In the genomic region with DNA sequence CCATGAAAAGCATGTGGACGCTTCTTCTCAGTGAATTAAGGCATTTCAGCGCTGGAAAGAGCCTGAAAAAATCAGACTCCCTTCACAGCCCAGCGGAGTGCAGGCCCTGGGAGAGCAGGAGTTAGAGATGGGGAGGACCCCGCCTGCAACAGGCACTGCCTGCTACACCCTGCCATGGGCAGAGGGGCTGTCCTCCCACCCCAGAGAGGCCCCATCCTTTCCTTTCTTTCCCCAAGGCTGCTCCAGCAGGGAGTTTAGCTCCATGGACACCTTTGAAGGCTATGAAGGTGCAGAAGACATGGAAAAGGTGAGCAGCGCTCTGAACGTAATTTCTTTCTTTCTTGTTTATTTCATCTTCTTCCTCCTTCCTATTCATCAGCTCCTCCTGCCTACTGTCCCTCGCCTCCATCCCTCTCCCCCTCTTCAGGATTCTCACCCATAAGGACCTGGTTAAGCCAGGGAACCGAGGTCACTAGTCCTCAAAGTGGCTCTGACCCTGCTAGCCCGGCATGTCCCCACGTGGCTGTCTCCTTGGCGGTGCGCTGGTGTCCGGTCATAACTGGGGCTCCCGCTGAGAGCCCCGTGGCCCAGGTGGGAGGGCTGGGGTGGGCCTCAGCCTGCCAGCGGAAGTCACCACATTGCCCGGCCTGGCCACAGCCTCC, we compare ENCODE assay signal across 1 cellular context.
TF ChIP-seq lines count a peak whose summit lies in the region.

No MANE protein-coding gene starts in this region.

TF ChIP-seq in GM23338, 12 proteins besides CTCF, POLR2A, EP300 and RAD21 (continued from another document):
- TF ChIP-seq, protein P1, sequence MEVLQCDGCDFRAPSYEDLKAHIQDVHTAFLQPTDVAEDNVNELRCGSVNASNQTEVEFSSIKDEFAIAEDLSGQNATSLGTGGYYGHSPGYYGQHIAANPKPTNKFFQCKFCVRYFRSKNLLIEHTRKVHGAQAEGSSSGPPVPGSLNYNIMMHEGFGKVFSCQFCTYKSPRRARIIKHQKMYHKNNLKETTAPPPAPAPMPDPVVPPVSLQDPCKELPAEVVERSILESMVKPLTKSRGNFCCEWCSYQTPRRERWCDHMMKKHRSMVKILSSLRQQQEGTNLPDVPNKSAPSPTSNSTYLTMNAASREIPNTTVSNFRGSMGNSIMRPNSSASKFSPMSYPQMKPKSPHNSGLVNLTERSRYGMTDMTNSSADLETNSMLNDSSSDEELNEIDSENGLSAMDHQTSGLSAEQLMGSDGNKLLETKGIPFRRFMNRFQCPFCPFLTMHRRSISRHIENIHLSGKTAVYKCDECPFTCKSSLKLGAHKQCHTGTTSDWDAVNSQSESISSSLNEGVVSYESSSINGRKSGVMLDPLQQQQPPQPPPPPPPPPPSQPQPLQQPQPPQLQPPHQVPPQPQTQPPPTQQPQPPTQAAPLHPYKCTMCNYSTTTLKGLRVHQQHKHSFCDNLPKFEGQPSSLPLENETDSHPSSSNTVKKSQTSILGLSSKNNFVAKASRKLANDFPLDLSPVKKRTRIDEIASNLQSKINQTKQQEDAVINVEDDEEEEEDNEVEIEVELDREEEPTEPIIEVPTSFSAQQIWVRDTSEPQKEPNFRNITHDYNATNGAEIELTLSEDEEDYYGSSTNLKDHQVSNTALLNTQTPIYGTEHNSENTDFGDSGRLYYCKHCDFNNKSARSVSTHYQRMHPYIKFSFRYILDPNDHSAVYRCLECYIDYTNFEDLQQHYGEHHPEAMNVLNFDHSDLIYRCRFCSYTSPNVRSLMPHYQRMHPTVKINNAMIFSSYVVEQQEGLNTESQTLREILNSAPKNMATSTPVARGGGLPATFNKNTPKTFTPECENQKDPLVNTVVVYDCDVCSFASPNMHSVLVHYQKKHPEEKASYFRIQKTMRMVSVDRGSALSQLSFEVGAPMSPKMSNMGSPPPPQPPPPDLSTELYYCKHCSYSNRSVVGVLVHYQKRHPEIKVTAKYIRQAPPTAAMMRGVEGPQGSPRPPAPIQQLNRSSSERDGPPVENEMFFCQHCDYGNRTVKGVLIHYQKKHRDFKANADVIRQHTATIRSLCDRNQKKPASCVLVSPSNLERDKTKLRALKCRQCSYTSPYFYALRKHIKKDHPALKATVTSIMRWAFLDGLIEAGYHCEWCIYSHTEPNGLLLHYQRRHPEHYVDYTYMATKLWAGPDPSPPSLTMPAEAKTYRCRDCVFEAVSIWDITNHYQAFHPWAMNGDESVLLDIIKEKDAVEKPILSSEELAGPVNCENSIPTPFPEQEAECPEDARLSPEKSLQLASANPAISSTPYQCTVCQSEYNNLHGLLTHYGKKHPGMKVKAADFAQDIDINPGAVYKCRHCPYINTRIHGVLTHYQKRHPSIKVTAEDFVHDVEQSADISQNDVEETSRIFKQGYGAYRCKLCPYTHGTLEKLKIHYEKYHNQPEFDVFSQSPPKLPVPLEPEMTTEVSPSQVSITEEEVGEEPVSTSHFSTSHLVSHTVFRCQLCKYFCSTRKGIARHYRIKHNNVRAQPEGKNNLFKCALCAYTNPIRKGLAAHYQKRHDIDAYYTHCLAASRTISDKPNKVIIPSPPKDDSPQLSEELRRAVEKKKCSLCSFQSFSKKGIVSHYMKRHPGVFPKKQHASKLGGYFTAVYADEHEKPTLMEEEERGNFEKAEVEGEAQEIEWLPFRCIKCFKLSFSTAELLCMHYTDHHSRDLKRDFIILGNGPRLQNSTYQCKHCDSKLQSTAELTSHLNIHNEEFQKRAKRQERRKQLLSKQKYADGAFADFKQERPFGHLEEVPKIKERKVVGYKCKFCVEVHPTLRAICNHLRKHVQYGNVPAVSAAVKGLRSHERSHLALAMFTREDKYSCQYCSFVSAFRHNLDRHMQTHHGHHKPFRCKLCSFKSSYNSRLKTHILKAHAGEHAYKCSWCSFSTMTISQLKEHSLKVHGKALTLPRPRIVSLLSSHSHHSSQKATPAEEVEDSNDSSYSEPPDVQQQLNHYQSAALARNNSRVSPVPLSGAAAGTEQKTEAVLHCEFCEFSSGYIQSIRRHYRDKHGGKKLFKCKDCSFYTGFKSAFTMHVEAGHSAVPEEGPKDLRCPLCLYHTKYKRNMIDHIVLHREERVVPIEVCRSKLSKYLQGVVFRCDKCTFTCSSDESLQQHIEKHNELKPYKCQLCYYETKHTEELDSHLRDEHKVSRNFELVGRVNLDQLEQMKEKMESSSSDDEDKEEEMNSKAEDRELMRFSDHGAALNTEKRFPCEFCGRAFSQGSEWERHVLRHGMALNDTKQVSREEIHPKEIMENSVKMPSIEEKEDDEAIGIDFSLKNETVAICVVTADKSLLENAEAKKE (CRISPR knock-in tag; IDR thresholded peaks at IDR 0.05), result no peak
- TF ChIP-seq ZNF114 (CRISPR knock-in tag; IDR thresholded peaks at IDR 0.05), result no peak
- TF ChIP-seq, protein P2, sequence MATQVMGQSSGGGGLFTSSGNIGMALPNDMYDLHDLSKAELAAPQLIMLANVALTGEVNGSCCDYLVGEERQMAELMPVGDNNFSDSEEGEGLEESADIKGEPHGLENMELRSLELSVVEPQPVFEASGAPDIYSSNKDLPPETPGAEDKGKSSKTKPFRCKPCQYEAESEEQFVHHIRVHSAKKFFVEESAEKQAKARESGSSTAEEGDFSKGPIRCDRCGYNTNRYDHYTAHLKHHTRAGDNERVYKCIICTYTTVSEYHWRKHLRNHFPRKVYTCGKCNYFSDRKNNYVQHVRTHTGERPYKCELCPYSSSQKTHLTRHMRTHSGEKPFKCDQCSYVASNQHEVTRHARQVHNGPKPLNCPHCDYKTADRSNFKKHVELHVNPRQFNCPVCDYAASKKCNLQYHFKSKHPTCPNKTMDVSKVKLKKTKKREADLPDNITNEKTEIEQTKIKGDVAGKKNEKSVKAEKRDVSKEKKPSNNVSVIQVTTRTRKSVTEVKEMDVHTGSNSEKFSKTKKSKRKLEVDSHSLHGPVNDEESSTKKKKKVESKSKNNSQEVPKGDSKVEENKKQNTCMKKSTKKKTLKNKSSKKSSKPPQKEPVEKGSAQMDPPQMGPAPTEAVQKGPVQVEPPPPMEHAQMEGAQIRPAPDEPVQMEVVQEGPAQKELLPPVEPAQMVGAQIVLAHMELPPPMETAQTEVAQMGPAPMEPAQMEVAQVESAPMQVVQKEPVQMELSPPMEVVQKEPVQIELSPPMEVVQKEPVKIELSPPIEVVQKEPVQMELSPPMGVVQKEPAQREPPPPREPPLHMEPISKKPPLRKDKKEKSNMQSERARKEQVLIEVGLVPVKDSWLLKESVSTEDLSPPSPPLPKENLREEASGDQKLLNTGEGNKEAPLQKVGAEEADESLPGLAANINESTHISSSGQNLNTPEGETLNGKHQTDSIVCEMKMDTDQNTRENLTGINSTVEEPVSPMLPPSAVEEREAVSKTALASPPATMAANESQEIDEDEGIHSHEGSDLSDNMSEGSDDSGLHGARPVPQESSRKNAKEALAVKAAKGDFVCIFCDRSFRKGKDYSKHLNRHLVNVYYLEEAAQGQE (IDR thresholded peaks at IDR 0.05; ENCODE audit: unreplicated experiment), result no peak
